Comparison of ENCODE assay signal across 9 cellular contexts in genomic region chr2:233413046-233413445, GRCh38. TPM values are rescaled to one million over a fixed set of nuclear protein-coding genes. Genes with fewer than 3 reads are reported as not detected.
DNase-seq lines count a peak whose midpoint lies in the region; ATAC-seq lines count a peak whose summit lies in the region.
"Had no signal": no experiment of that assay in that cellular context is flagged by ENCODE, and none has a peak within 500 bp of the region (broad histone marks: within the 10 kb centered on the region; RNA-seq: fewer than 3 reads in every experiment).

No MANE protein-coding gene starts in this region.

- no peaks in the 10 kb centered on the region for H3K27me3 ChIP-seq in H7 (ENCODE audit: control insufficient read depth, insufficient read depth, low read length)

- peak overlapping the region in 1 of 2 donors; percentile 74 for H3K4me3 Mint-ChIP-seq in activated T-cell treated with anti-CD3 and anti-CD28 coated beads, Interleukin-2, amount 50 U/mL, for 72 hours
- H3K4me3 Mint-ChIP-seq in activated T-cell treated with anti-CD3 and anti-CD28 coated beads, Interleukin-2, amount 50 U/mL, for 4 hours: no peak overlapping the region
- H3K4me3 Mint-ChIP-seq in T-helper 17 cell: no peak overlapping the region
- H3K4me3 Mint-ChIP-seq in stimulated activated naive B cell treated with anti-CD40 and anti-IgM and Interleukin-4, amounts not matched to agents 10 μg/mL and 1 μg/mL and 100 μg/mL, for 72 hours: peak overlapping the region in 1 of 2 donors; percentile 29

- no peak overlapping the region for H3K4me3 ChIP-seq in H7 (ENCODE audit: insufficient read depth, low read depth, low read length)

- no peaks in the 10 kb centered on the region for H3K9me3 ChIP-seq in T-helper 17 cell (ENCODE audit: control insufficient read depth, low read length, poor library complexity, severe bottlenecking)

- no peak for ATAC-seq in activated T-cell treated with anti-CD3 and anti-CD28 coated beads, Interleukin-2, amount 50 U/mL, for 72 hours (replicated peaks in 1 of 2)
- ATAC-seq in activated T-cell treated with anti-CD3 and anti-CD28 coated beads, Interleukin-2, amount 50 U/mL, for 4 hours: no peak
- no peak for ATAC-seq in T-helper 17 cell
- ATAC-seq in stimulated activated naive B cell treated with anti-CD40 and anti-IgM and Interleukin-4, amounts not matched to agents 10 μg/mL and 1 μg/mL and 100 μg/mL, for 72 hours (replicated peaks): no peak

- peaks cover 4% of the 10 kb centered on the region in 2 donors for H3K9me3 Mint-ChIP-seq in activated T-cell treated with anti-CD3 and anti-CD28 coated beads, Interleukin-2, amount 50 U/mL, for 72 hours
- H3K9me3 Mint-ChIP-seq in activated T-cell treated with anti-CD3 and anti-CD28 coated beads, Interleukin-2, amount 50 U/mL, for 4 hours: peaks cover 10% of the 10 kb centered on the region
- peaks cover 3 to 8% of the 10 kb centered on the region in 2 donors for H3K9me3 Mint-ChIP-seq in stimulated activated naive B cell treated with anti-CD40 and anti-IgM and Interleukin-4, amounts not matched to agents 10 μg/mL and 1 μg/mL and 100 μg/mL, for 72 hours

- H3K36me3 ChIP-seq in H7 (replicated peaks; ENCODE audit: control insufficient read depth, insufficient read depth, low read length): no peaks in the 10 kb centered on the region

- H3K36me3 Mint-ChIP-seq in activated T-cell treated with anti-CD3 and anti-CD28 coated beads, Interleukin-2, amount 50 U/mL, for 72 hours (ENCODE audit: insufficient read depth in 2 of 2): peaks cover 9 to 34% of the 10 kb centered on the region in 2 donors
- peaks cover 29% of the 10 kb centered on the region for H3K36me3 Mint-ChIP-seq in activated T-cell treated with anti-CD3 and anti-CD28 coated beads, Interleukin-2, amount 50 U/mL, for 4 hours (ENCODE audit: insufficient read depth)
- no peaks in the 10 kb centered on the region for H3K36me3 Mint-ChIP-seq in T-helper 17 cell (ENCODE audit: low read depth)
- H3K36me3 Mint-ChIP-seq in stimulated activated naive B cell treated with anti-CD40 and anti-IgM and Interleukin-4, amounts not matched to agents 10 μg/mL and 1 μg/mL and 100 μg/mL, for 72 hours: peaks cover 43 to 77% of the 10 kb centered on the region in 2 donors

- peaks cover 91% of the 10 kb centered on the region for H3K4me1 Mint-ChIP-seq in activated T-cell treated with anti-CD3 and anti-CD28 coated beads, Interleukin-2, amount 50 U/mL, for 72 hours (ENCODE audit: low read depth)
- H3K4me1 Mint-ChIP-seq in activated T-cell treated with anti-CD3 and anti-CD28 coated beads, Interleukin-2, amount 50 U/mL, for 4 hours (ENCODE audit: low read depth): peaks cover 94% of the 10 kb centered on the region
- H3K4me1 Mint-ChIP-seq in T-helper 17 cell: peaks cover 60% of the 10 kb centered on the region
- peaks cover 58 to 89% of the 10 kb centered on the region in 2 donors for H3K4me1 Mint-ChIP-seq in stimulated activated naive B cell treated with anti-CD40 and anti-IgM and Interleukin-4, amounts not matched to agents 10 μg/mL and 1 μg/mL and 100 μg/mL, for 72 hours

- no peak for DNase-seq in activated T-cell treated with anti-CD3 and anti-CD28 coated beads, Interleukin-2, amount 50 U/mL, for 72 hours
- DNase-seq in activated T-cell treated with anti-CD3 and anti-CD28 coated beads, Interleukin-2, amount 50 U/mL, for 4 hours: no peak
- DNase-seq in T-helper 17 cell: no peak
- DNase-seq in fibroblast of peridontal ligament (ENCODE audit: extremely low read depth): peak; percentile 27
- DNase-seq in stimulated activated naive B cell treated with anti-CD40 and anti-IgM and Interleukin-4, amounts not matched to agents 10 μg/mL and 1 μg/mL and 100 μg/mL, for 72 hours: no peak
- no peak for DNase-seq in H7
- DNase-seq in stimulated activated CD4-positive, alpha-beta T cell treated with anti-CD3 and anti-CD28 coated beads, Interleukin-4, amount 100 ng/mL, for 24 hours: no peak
- DNase-seq in NCI-H748 (lab: John Stamatoyannopoulos, UW; ENCODE audit: unreplicated experiment): no peak
- DNase-seq: NCI-H1417 treated with DMSO at 0.1 percent for 48 hours had no signal

- peak overlapping the region; percentile 95 for H3K27ac Mint-ChIP-seq in activated T-cell treated with anti-CD3 and anti-CD28 coated beads, Interleukin-2, amount 50 U/mL, for 72 hours
- peak overlapping the region; percentile 94 for H3K27ac Mint-ChIP-seq in T-helper 17 cell
- H3K27ac Mint-ChIP-seq in stimulated activated naive B cell treated with anti-CD40 and anti-IgM and Interleukin-4, amounts not matched to agents 10 μg/mL and 1 μg/mL and 100 μg/mL, for 72 hours: peak overlapping the region; percentile 81

- no peaks in the 10 kb centered on the region for H3K27me3 Mint-ChIP-seq in activated T-cell treated with anti-CD3 and anti-CD28 coated beads, Interleukin-2, amount 50 U/mL, for 72 hours (ENCODE audit: low read depth)
- H3K27me3 Mint-ChIP-seq in activated T-cell treated with anti-CD3 and anti-CD28 coated beads, Interleukin-2, amount 50 U/mL, for 4 hours (ENCODE audit: low read depth): no peaks in the 10 kb centered on the region
- H3K27me3 Mint-ChIP-seq in T-helper 17 cell: no peaks in the 10 kb centered on the region
- no peaks in the 10 kb centered on the region for H3K27me3 Mint-ChIP-seq in stimulated activated naive B cell treated with anti-CD40 and anti-IgM and Interleukin-4, amounts not matched to agents 10 μg/mL and 1 μg/mL and 100 μg/mL, for 72 hours

RNA-seq across cellular contexts. Expression of gene DGKD, which starts 58.8 kb away (rescaled TPM):
- total RNA-seq in activated T-cell treated with anti-CD3 and anti-CD28 coated beads, Interleukin-2, amount 50 U/mL, for 72 hours: 10 to 100 TPM; 78.0 to 94.4 TPM
- total RNA-seq in activated T-cell treated with anti-CD3 and anti-CD28 coated beads, Interleukin-2, amount 50 U/mL, for 4 hours: 10 to 100 TPM; 38.8 to 44.9 (median 39.3) TPM
- 100 to 1,000 TPM; 148 to 170 TPM for total RNA-seq in T-helper 17 cell
- 10.3 and 15.9 TPM in 2 replicates for total RNA-seq in H7 (2014; rRNA removed; shearing (Covaris generic))
